In genomic region chr2:3001595-3002184, GRCh38 we compare ENCODE assay signal across 11 cellular contexts.
DNase-seq lines count a peak whose midpoint lies in the region; ATAC-seq and TF ChIP-seq lines count a peak whose summit lies in the region.
"Had no signal": no experiment of that assay in that cellular context is flagged by ENCODE, and none has a peak within 500 bp of the region (broad histone marks: within the 10 kb centered on the region; RNA-seq: fewer than 3 reads in every experiment).

No MANE protein-coding gene starts in this region.

- no CpG with 5 or more reads among the region's 13 CpGs for WGBS in H9 (ENCODE audit: extremely low coverage, insufficient read length, low lambda C conversion rate)
- WGBS in right lobe of liver (ENCODE audit: insufficient coverage, low coverage, low lambda C conversion rate, missing lambda C conversion rate) = 28% methylated on average over 11 of the region's 13 CpGs

- H3K36me3 ChIP-seq in right lobe of liver = no peaks in the 10 kb centered on the region
- no peaks in the 10 kb centered on the region for H3K36me3 ChIP-seq in uterus

- H3K18ac ChIP-seq in H9 (ENCODE audit: insufficient read length, low read depth, low read length) = no peak overlapping the region

- TF ChIP-seq POLR2A in right lobe of liver (IDR thresholded peaks at IDR 0.05) = no peak
- no peak for TF ChIP-seq POLR2A in uterus (IDR thresholded peaks at IDR 0.05)

- no peak overlapping the region for H3K4ac ChIP-seq in H9 (ENCODE audit: low read depth, low read length)

- CTCF ChIA-PET in activated CD4-positive, alpha-beta memory T cell treated with anti-CD3 and anti-CD28 coated beads, Interleukin-2, amount 10 ng/mL, durations not matched to agents 7 days and 5 days (lab: Charles Lee) = no interaction called here

- no peak overlapping the region for H3K56ac ChIP-seq in H9 (ENCODE audit: insufficient read length, low read depth, low read length)

- H2AK5ac ChIP-seq in H9 (ENCODE audit: insufficient read length, low read length) = no peak overlapping the region

- H3K4me3 Mint-ChIP-seq in H9 = no peak overlapping the region
- H3K4me3 Mint-ChIP-seq in activated CD4-positive, alpha-beta memory T cell treated with anti-CD3 and anti-CD28 coated beads, Interleukin-2, amount 10 ng/mL, durations not matched to agents 7 days and 5 days = no peak overlapping the region
- H3K4me3 Mint-ChIP-seq: activated naive CD8-positive, alpha-beta T cell treated with anti-CD3 and anti-CD28 coated beads, Interleukin-2, amount 10 ng/mL, durations not matched to agents 7 days and 5 days had no signal

- no peak overlapping the region for H2AFZ ChIP-seq in H9 (ENCODE audit: low read length)

- TF ChIP-seq CTCF in H9 (conservative IDR thresholded peaks at IDR 0.05) (peak; percentile 43; the same call in 2 of the 3 replicates), right lobe of liver (IDR thresholded peaks at IDR 0.05) (peak in 3 of 4 donors; percentile 31 to 42 (median 38)), uterus (IDR thresholded peaks at IDR 0.05) (no peak)

- H4K5ac ChIP-seq in H9 (ENCODE audit: insufficient read length, low read depth, low read length) = no peak overlapping the region

- H3K4me3 ChIP-seq in right lobe of liver (no peak overlapping the region), uterus (no peak overlapping the region)
- H3K4me3 ChIP-seq: lung had no signal

- intact Hi-C loops in right lobe of liver (cut with DNase I) (no loop called here), uterus (cut with DNase I; ENCODE audit: low total_unique reads) (no loop called here)

- H3K27me3 ChIP-seq in H9 (ENCODE audit: insufficient read depth, low read length) (no peaks in the 10 kb centered on the region), right lobe of liver (peaks cover 0 to 5% of the 10 kb centered on the region in 2 donors), uterus (no peaks in the 10 kb centered on the region)

- H3K4me2 ChIP-seq in H9 (ENCODE audit: insufficient read depth, insufficient read length, low read length) = no peak overlapping the region

- H3T11ph ChIP-seq in H9 (ENCODE audit: low read length) = no peak overlapping the region

- H2BK12ac ChIP-seq in H9 (ENCODE audit: insufficient read length, low read depth, low read length) = no peak overlapping the region

- no peak overlapping the region for H3K14ac ChIP-seq in H9 (ENCODE audit: insufficient read depth, low read length)

- peak; percentile 67 to 81 (median 78) for ATAC-seq in right lobe of liver
- ATAC-seq in GM18520 (IDR thresholded peaks at IDR 0.05; ENCODE audit: unreplicated experiment) = no peak

- no peak overlapping the region for H3K23ac ChIP-seq in H9 (ENCODE audit: insufficient read length, low read depth, low read length)

- no peaks in the 10 kb centered on the region for H3K36me3 Mint-ChIP-seq in H9 (ENCODE audit: insufficient read depth in 1 of 3, low read depth in 3 of 3)
- no peaks in the 10 kb centered on the region for H3K36me3 Mint-ChIP-seq in activated CD4-positive, alpha-beta memory T cell treated with anti-CD3 and anti-CD28 coated beads, Interleukin-2, amount 10 ng/mL, durations not matched to agents 7 days and 5 days (ENCODE audit: low read depth)
- H3K36me3 Mint-ChIP-seq: activated naive CD8-positive, alpha-beta T cell treated with anti-CD3 and anti-CD28 coated beads, Interleukin-2, amount 10 ng/mL, durations not matched to agents 7 days and 5 days had no signal

- H3K9me3 ChIP-seq in H9 (ENCODE audit: control insufficient read depth, low read depth, low read length) (no peaks in the 10 kb centered on the region), right lobe of liver (no peaks in the 10 kb centered on the region), uterus (no peaks in the 10 kb centered on the region)

- H2BK120ac ChIP-seq in H9 (ENCODE audit: low read depth, low read length, poor library complexity, severe bottlenecking) = no peak overlapping the region

- no peak overlapping the region for H4K8ac ChIP-seq in H9 (replicated peaks; ENCODE audit: insufficient read length, low read depth, low read length)

- H2BK20ac ChIP-seq in H9 (ENCODE audit: low read depth, low read length, poor library complexity, severe bottlenecking) = no peak overlapping the region

- H3K79me2 ChIP-seq in H9 (ENCODE audit: insufficient read depth, low read length) = no peaks in the 10 kb centered on the region

- H3K27me3 Mint-ChIP-seq in H9 (ENCODE audit: low read depth) = peaks cover 2% of the 10 kb centered on the region
- peaks cover 4% of the 10 kb centered on the region for H3K27me3 Mint-ChIP-seq in activated CD4-positive, alpha-beta memory T cell treated with anti-CD3 and anti-CD28 coated beads, Interleukin-2, amount 10 ng/mL, durations not matched to agents 7 days and 5 days

- no peak overlapping the region for H2BK5ac ChIP-seq in H9 (ENCODE audit: insufficient read length, low read length)

- H3K9me3 Mint-ChIP-seq in H9 = no peaks in the 10 kb centered on the region
- H3K9me3 Mint-ChIP-seq in activated CD4-positive, alpha-beta memory T cell treated with anti-CD3 and anti-CD28 coated beads, Interleukin-2, amount 10 ng/mL, durations not matched to agents 7 days and 5 days = no peaks in the 10 kb centered on the region
- H3K9me3 Mint-ChIP-seq: activated naive CD8-positive, alpha-beta T cell treated with anti-CD3 and anti-CD28 coated beads, Interleukin-2, amount 10 ng/mL, durations not matched to agents 7 days and 5 days had no signal

- no peaks in the 10 kb centered on the region for H3K79me1 ChIP-seq in H9 (ENCODE audit: insufficient read depth, low read depth, low read length, poor library complexity, severe bottlenecking)

- H3K23me2 ChIP-seq in H9 (ENCODE audit: insufficient read length, low read depth, low read length, poor library complexity, severe bottlenecking) = no peaks in the 10 kb centered on the region

- no peak overlapping the region for H2BK15ac ChIP-seq in H9 (ENCODE audit: low read depth, low read length)

- POLR2A ChIA-PET in activated CD4-positive, alpha-beta memory T cell treated with anti-CD3 and anti-CD28 coated beads, Interleukin-2, amount 10 ng/mL, durations not matched to agents 7 days and 5 days (lab: Charles Lee) = no interaction called here

- no peaks in the 10 kb centered on the region; a peak in 1 of 4 replicates for H3K4me1 Mint-ChIP-seq in H9
- H3K4me1 Mint-ChIP-seq in activated CD4-positive, alpha-beta memory T cell treated with anti-CD3 and anti-CD28 coated beads, Interleukin-2, amount 10 ng/mL, durations not matched to agents 7 days and 5 days = no peaks in the 10 kb centered on the region

- H3K9ac ChIP-seq in H9 (ENCODE audit: extremely low read depth, insufficient read length, low read length) = no peak overlapping the region

- H3K27ac Mint-ChIP-seq in H9 = no peak overlapping the region
- no peak overlapping the region for H3K27ac Mint-ChIP-seq in activated CD4-positive, alpha-beta memory T cell treated with anti-CD3 and anti-CD28 coated beads, Interleukin-2, amount 10 ng/mL, durations not matched to agents 7 days and 5 days
- H3K27ac Mint-ChIP-seq: activated naive CD8-positive, alpha-beta T cell treated with anti-CD3 and anti-CD28 coated beads, Interleukin-2, amount 10 ng/mL, durations not matched to agents 7 days and 5 days had no signal

- H3K4me1 ChIP-seq in H9 (ENCODE audit: insufficient read depth, low read length) = no peaks in the 10 kb centered on the region
- no peaks in the 10 kb centered on the region for H3K4me1 ChIP-seq in right lobe of liver
- no peaks in the 10 kb centered on the region for H3K4me1 ChIP-seq in uterus

- H4K20me1 ChIP-seq in H9 (ENCODE audit: control insufficient read depth, insufficient read depth, insufficient read length) = no peaks in the 10 kb centered on the region

- peak; percentile 64 for DNase-seq in DMS114 treated with DMSO at 0.1 percent for 48 hours (lab: John Stamatoyannopoulos, UW; ENCODE audit: unreplicated experiment)
- no peak for DNase-seq in H9
- peak; percentile 15 for DNase-seq in SW480 (ENCODE audit: low spot score)
- no peak for DNase-seq in right lobe of liver
- DNase-seq in uterus = no peak
- DNase-seq in activated CD4-positive, alpha-beta memory T cell treated with anti-CD3 and anti-CD28 coated beads, Interleukin-2, amount 10 ng/mL, durations not matched to agents 7 days and 5 days = no peak
- no peak for DNase-seq in GF-D8 (lab: John Stamatoyannopoulos, UW)
- DNase-seq: activated naive CD8-positive, alpha-beta T cell treated with anti-CD3 and anti-CD28 coated beads, Interleukin-2, amount 10 ng/mL, durations not matched to agents 7 days and 5 days; NCI-H1930 had no signal

- H3K27ac ChIP-seq in H9 (ENCODE audit: insufficient read length, low read depth, low read length) = no peak overlapping the region
- H3K27ac ChIP-seq in right lobe of liver = no peak overlapping the region
- H3K27ac ChIP-seq in uterus = no peak overlapping the region

- H4K91ac ChIP-seq in H9 (ENCODE audit: insufficient read length, low read depth, low read length) = no peak overlapping the region

Comparison
In these comparisons a context has a peak if more than half of its experiments do, and no peak if none do; other contexts are left out.
1. DNase-seq: peak in DMS114 treated with DMSO at 0.1 percent for 48 hours (single experiment) and SW480 (single experiment); none in H9 (single experiment), right lobe of liver (0 of 3), uterus (0 of 2), activated CD4-positive, alpha-beta memory T cell treated with anti-CD3 and anti-CD28 coated beads, Interleukin-2, amount 10 ng/mL, durations not matched to agents 7 days and 5 days (single experiment) and GF-D8 (single experiment).
2. CTCF ChIP-seq: peak in H9 (single experiment) and right lobe of liver (3 of 4); none in uterus (0 of 4).